ENCODE assay signal across 9 cellular contexts in the genomic region with DNA sequence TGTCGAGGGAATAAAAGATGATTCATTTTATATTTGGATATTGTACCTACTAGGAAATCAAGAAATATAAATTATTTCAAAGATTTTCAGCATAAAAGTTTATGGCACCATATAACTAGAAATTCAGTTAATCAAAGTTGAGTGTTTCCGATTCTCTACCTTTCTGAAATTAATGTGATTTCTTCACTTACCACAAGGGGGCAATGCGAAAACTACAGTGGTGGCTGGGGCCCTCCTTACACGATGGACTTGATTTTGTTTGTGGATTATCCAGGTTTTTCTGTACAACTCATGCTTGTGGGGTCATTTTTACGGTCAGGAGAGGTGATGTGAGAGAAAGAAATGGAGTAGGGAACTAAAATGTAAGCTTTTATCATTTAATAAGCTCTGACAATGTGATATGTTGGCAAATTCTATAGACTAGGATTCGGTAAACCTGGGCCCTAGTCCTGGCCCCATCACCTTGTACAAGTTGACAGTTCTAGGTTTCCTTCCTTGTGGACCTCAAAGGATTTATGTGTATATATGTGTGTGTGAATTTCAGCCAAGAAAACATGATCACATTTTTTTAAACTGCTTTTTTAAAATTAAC. TPM values are rescaled to one million over a fixed set of nuclear protein-coding genes. Genes with fewer than 3 reads are reported as not detected.
DNase-seq lines count a peak whose midpoint lies in the region; ATAC-seq, FAIRE-seq and TF ChIP-seq lines count a peak whose summit lies in the region.
"Had no signal": no experiment of that assay in that cellular context is flagged by ENCODE, and none has a peak within 500 bp of the region (broad histone marks: within the 10 kb centered on the region; RNA-seq: fewer than 3 reads in every experiment).

No MANE protein-coding gene starts in this region.

- peak overlapping the region; percentile 53; the same call in 1 of the 2 replicates for H2AFZ ChIP-seq in K562 (ENCODE audit: low read depth, low read length)

- H3K4me3 Mint-ChIP-seq in activated CD4-positive, alpha-beta T cell treated with anti-CD3 and anti-CD28 coated beads for 36 hours: no peak overlapping the region

- WGBS in K562 (ENCODE audit: insufficient coverage, low coverage, missing lambda C conversion rate): 46% methylated on average over 6 of the region's 6 CpGs

- no peaks in the 10 kb centered on the region for H3K9me1 ChIP-seq in K562 (ENCODE audit: control insufficient read depth, insufficient read depth, low read length)

- TF ChIP-seq EP300 in K562 (IDR thresholded peaks at IDR 0.05; ENCODE audit: low read length): no peak

- no peaks in the 10 kb centered on the region for H3K4me1 Mint-ChIP-seq in activated CD4-positive, alpha-beta T cell treated with anti-CD3 and anti-CD28 coated beads for 36 hours

- CTCF ChIA-PET in activated CD4-positive, alpha-beta T cell treated with anti-CD3 and anti-CD28 coated beads for 36 hours (lab: Charles Lee): interaction anchor here (0.6 to 2.4 kb wide), 13 partner anchors 8 to 387 kb away, joined by 3 to 9 read pairs (median 4); no protein-coding TSS in a partner anchor
- CTCF ChIA-PET in K562 (lab: Yijun Ruan, JAX; ENCODE audit: low intra/inter-chr PET ratio): interaction anchor here (0.7 kb wide), 2 partner anchors 237 to 326 kb away, joined by 3 read pairs; no protein-coding TSS in a partner anchor

- intact Hi-C loops in activated CD4-positive, alpha-beta T cell treated with anti-CD3 and anti-CD28 coated beads for 36 hours (cut with DNase I, micrococcal nuclease): no loop called here
- intact Hi-C loops in K562 (cut with micrococcal nuclease) (loop anchor here (10.0 kb wide), 1 partner anchor 446 kb away; no protein-coding TSS in a partner anchor), posterior vena cava (cut with DNase I) (loop anchor here in 1 of 2 donors (5.0 kb wide), 1 partner anchor 176 kb away; no protein-coding TSS in a partner anchor), vagina (cut with DNase I) (no loop called here)

- POLR2A ChIA-PET in activated CD4-positive, alpha-beta T cell treated with anti-CD3 and anti-CD28 coated beads for 36 hours (lab: Charles Lee): no interaction called here
- POLR2A ChIA-PET in K562 (lab: Yijun Ruan, JAX): interaction anchor here (1.4 kb wide), 1 partner anchor 9 kb away, joined by 4 read pairs; no protein-coding TSS in a partner anchor

- no TSS peak for BruUV-seq in K562 (replicated peaks; lab: Mats Ljungman, UMichigan)

- H3K9me3 Mint-ChIP-seq in activated CD4-positive, alpha-beta T cell treated with anti-CD3 and anti-CD28 coated beads for 36 hours (ENCODE audit: low read depth): peaks cover 5% of the 10 kb centered on the region

- H3K4me1 ChIP-seq in K562 (replicated peaks in 1 of 2; ENCODE audit: control insufficient read depth in 2 of 2, insufficient read depth in 2 of 2, low read length in 2 of 2) (peaks cover 0 to 7% of the 10 kb centered on the region in 2 experiments; a peak in 2 of 5 replicates), neutrophil (ENCODE audit: control insufficient read depth in 1 of 2, insufficient read depth in 1 of 2, low read depth in 1 of 2, low read length in 1 of 2) (no peaks in the 10 kb centered on the region), vagina (no peaks in the 10 kb centered on the region)

- in situ Hi-C loops in K562 (cut with MboI): no loop called here

- H3K9me3 ChIP-seq in K562 (replicated peaks; ENCODE audit: control insufficient read depth, insufficient read depth, low read depth, low read length): peaks cover 10% of the 10 kb centered on the region
- no peaks in the 10 kb centered on the region for H3K9me3 ChIP-seq in neutrophil
- no peaks in the 10 kb centered on the region for H3K9me3 ChIP-seq in vagina

- peak; percentile 21 for DNase-seq in activated CD4-positive, alpha-beta T cell treated with anti-CD3 and anti-CD28 coated beads for 36 hours
- DNase-seq in activated CD4-positive, alpha-beta T cell treated with anti-CD3 and anti-CD28 coated beads, Interleukin-2, amount 50 U/mL, for 4 hours: no peak
- DNase-seq in HuH-7.5 (ENCODE audit: low spot score) (peak; percentile 13), K562 (ENCODE audit: extremely low read depth in 1 of 4, low spot score in 3 of 4) (peak; percentile 51 to 65 (median 58)), posterior vena cava (ENCODE audit: low spot score) (no peak), vagina (ENCODE audit: extremely low spot score in 2 of 2) (no peak), NCI-H1930 (lab: John Stamatoyannopoulos, UW) (no peak)

- H3K27me3 Mint-ChIP-seq in activated CD4-positive, alpha-beta T cell treated with anti-CD3 and anti-CD28 coated beads for 36 hours: peaks cover 8% of the 10 kb centered on the region

- peak; percentile 51 for ATAC-seq in activated CD4-positive, alpha-beta T cell treated with anti-CD3 and anti-CD28 coated beads for 36 hours
- ATAC-seq in K562: peak; percentile 80

- no peak overlapping the region for H3K4me2 ChIP-seq in K562 (ENCODE audit: insufficient read depth, low read length)

- TF ChIP-seq POLR2A in K562 (conservative IDR thresholded peaks at IDR 0.05) (no peak), vagina (IDR thresholded peaks at IDR 0.05) (no peak)

- H4K20me1 ChIP-seq in K562 (replicated peaks; ENCODE audit: control insufficient read depth, insufficient read depth, low read length): no peaks in the 10 kb centered on the region

- H3K36me3 ChIP-seq in K562 (ENCODE audit: control insufficient read depth, insufficient read depth, low read length) (no peaks in the 10 kb centered on the region), neutrophil (no peaks in the 10 kb centered on the region), vagina (no peaks in the 10 kb centered on the region)

- TF ChIP-seq RAD21 in K562 (CRISPR knock-in tag; conservative IDR thresholded peaks at IDR 0.05 in 1 of 2, IDR thresholded peaks at IDR 0.05 in 1 of 2): peak in 1 of 2 experiments; percentile 70; a peak in 2 of 4 replicates

- no peak overlapping the region for H3K27ac ChIP-seq in K562 (ENCODE audit: extremely low read depth, low read depth, low read length)
- H3K27ac ChIP-seq in neutrophil: no peak overlapping the region
- no peak overlapping the region for H3K27ac ChIP-seq in vagina
- H3K27ac ChIP-seq: skin epidermis had no signal

- TF ChIP-seq CTCF in K562 (IDR thresholded peaks at IDR 0.05 in 2 of 3, conservative IDR thresholded peaks at IDR 0.05 in 1 of 3; ENCODE audit: insufficient read depth in 2 of 3, low read depth in 1 of 3, low read length in 3 of 3) (peak; percentile 54 to 68 (median 67)), neutrophil (IDR thresholded peaks at IDR 0.05) (peak; percentile 48), vagina (IDR thresholded peaks at IDR 0.05) (no peak)

- no peaks in the 10 kb centered on the region for H3K79me2 ChIP-seq in K562 (ENCODE audit: control insufficient read depth, insufficient read depth, low read length)

- H3K27ac Mint-ChIP-seq in activated CD4-positive, alpha-beta T cell treated with anti-CD3 and anti-CD28 coated beads for 36 hours: no peak overlapping the region

- H3K27me3 ChIP-seq in K562 (ENCODE audit: control insufficient read depth in 2 of 2, insufficient read depth in 2 of 2, low read length in 2 of 2) (no peaks in the 10 kb centered on the region), neutrophil (no peaks in the 10 kb centered on the region), vagina (no peaks in the 10 kb centered on the region)

- peak; percentile 83 for FAIRE-seq in K562 (lab: Jason Lieb, UNC)

- peaks cover 7% of the 10 kb centered on the region for H3K36me3 Mint-ChIP-seq in activated CD4-positive, alpha-beta T cell treated with anti-CD3 and anti-CD28 coated beads for 36 hours (ENCODE audit: low read depth)

- H3K9ac ChIP-seq in K562 (ENCODE audit: insufficient read depth in 1 of 2, low read depth in 2 of 2, low read length in 2 of 2): no peak overlapping the region

- no peak overlapping the region for H3K4me3 ChIP-seq in K562
- no peak overlapping the region for H3K4me3 ChIP-seq in neutrophil (ENCODE audit: low read depth in 1 of 2, low read length in 1 of 2)
- H3K4me3 ChIP-seq in vagina: no peak overlapping the region
- H3K4me3 ChIP-seq: skin epidermis had no signal

RNA-seq across cellular contexts. Expression of gene G6PC2, which starts 47.6 kb away (rescaled TPM):
- not detected for total RNA-seq in activated CD4-positive, alpha-beta T cell treated with anti-CD3 and anti-CD28 coated beads for 36 hours
- total RNA-seq in K562 (2011; cell fraction: chromatin; rRNA removed; ENCODE audit: low replicate concordance): not detected in 2 replicates
- not detected in 2 replicates for total RNA-seq in K562 (2011; cell fraction: nucleolus; rRNA removed)
- total RNA-seq in K562 (2011; cell fraction: nucleoplasm; rRNA removed): 0.15 TPM in 1 of 2 replicates, not detected in the other
- total RNA-seq in K562 (2014; rRNA removed) (not detected in 2 replicates), K562 (2014; rRNA removed; fragmentation: Illumina TruSeq; extraction: Trizol) (not detected in 2 replicates), K562 (2015; rRNA removed; fragmentation: Illumina TruSeq; extraction: Trizol) (not detected in 2 replicates), K562 (2021) (0.13 TPM in 1 of 2 replicates, not detected in the other), posterior vena cava (under 1 TPM in 1 of 2 donors, not detected in 1; 0.14 TPM), vagina (not detected)
- polyA plus RNA-seq in K562 (2011; rRNA removed) (0.07 and 0.15 TPM in 2 replicates), K562 (2014; fragmentation: Illumina TruSeq; extraction: Trizol) (not detected in 2 replicates), K562 (2014; fragmentation: Nextera tagmentation; extraction: Ambion mirVana) (under 1 TPM in 1 of 2 experiments, not detected in 1; 0.03 TPM), K562 (2014; rRNA removed) (not detected in 2 replicates)
- 0.01 and 0.06 TPM in 2 replicates for polyA plus RNA-seq in K562 (2011; cell fraction: cytosol; rRNA removed)
- polyA plus RNA-seq in K562 (2011; cell fraction: nucleus; rRNA removed): 0.10 and 0.20 TPM in 2 replicates
- not detected in 2 replicates for polyA plus RNA-seq in K562 (2012)
- polyA minus RNA-seq in K562 (2011; rRNA and poly(A)+ RNA removed): 0.06 and 0.21 TPM in 2 replicates
- not detected in 2 replicates for polyA minus RNA-seq in K562 (2011; cell fraction: cytosol; rRNA and poly(A)+ RNA removed)
- polyA minus RNA-seq in K562 (2011; cell fraction: nucleus; rRNA and poly(A)+ RNA removed): not detected in 2 replicates

RNA-seq across cellular contexts. Expression of gene SPC25, which starts 58.5 kb away (rescaled TPM):
- total RNA-seq in activated CD4-positive, alpha-beta T cell treated with anti-CD3 and anti-CD28 coated beads for 36 hours: 10 to 100 TPM; 33.7 to 38.4 TPM
- total RNA-seq in K562 (2011; cell fraction: chromatin; rRNA removed; ENCODE audit: low replicate concordance): 17.6 and 59.0 TPM in 2 replicates
- total RNA-seq in K562 (2011; cell fraction: nucleolus; rRNA removed): 12.3 and 16.8 TPM in 2 replicates
- total RNA-seq in K562 (2011; cell fraction: nucleoplasm; rRNA removed): 37.6 and 46.6 TPM in 2 replicates
- total RNA-seq in K562 (2014; rRNA removed): 44.8 and 54.5 TPM in 2 replicates
- 56.5 and 66.3 TPM in 2 replicates for total RNA-seq in K562 (2014; rRNA removed; fragmentation: Illumina TruSeq; extraction: Trizol)
- 57.9 and 67.0 TPM in 2 replicates for total RNA-seq in K562 (2015; rRNA removed; fragmentation: Illumina TruSeq; extraction: Trizol)
- total RNA-seq in K562 (2021): 53.4 and 62.3 TPM in 2 replicates
- polyA plus RNA-seq in K562 (2011; rRNA removed): 59.9 and 77.4 TPM in 2 replicates
- 19.9 and 53.0 TPM in 2 replicates for polyA plus RNA-seq in K562 (2011; cell fraction: cytosol; rRNA removed)
- polyA plus RNA-seq in K562 (2011; cell fraction: nucleus; rRNA removed): 11.0 and 17.5 TPM in 2 replicates
- polyA plus RNA-seq in K562 (2012): 79.4 and 84.3 TPM in 2 replicates
- 69.7 and 75.0 TPM in 2 replicates for polyA plus RNA-seq in K562 (2014; fragmentation: Illumina TruSeq; extraction: Trizol)
- polyA plus RNA-seq in K562 (2014; fragmentation: Nextera tagmentation; extraction: Ambion mirVana): 100 to 1,000 TPM in 1 of 2 experiments, 10 to 100 TPM in 1; 87.6 to 100 TPM
- 60.9 and 76.0 TPM in 2 replicates for polyA plus RNA-seq in K562 (2014; rRNA removed)
- 40.2 and 40.5 TPM in 2 replicates for polyA minus RNA-seq in K562 (2011; rRNA and poly(A)+ RNA removed)
- polyA minus RNA-seq in K562 (2011; cell fraction: cytosol; rRNA and poly(A)+ RNA removed): 16.4 and 21.9 TPM in 2 replicates
- 26.8 and 42.2 TPM in 2 replicates for polyA minus RNA-seq in K562 (2011; cell fraction: nucleus; rRNA and poly(A)+ RNA removed)
- under 1 TPM in 1 of 2 donors, not detected in 1; 0.42 TPM for total RNA-seq in posterior vena cava
- total RNA-seq in vagina: not detected

Comparison
In these comparisons a context has a peak if more than half of its experiments do, and no peak if none do; other contexts are left out.
1. DNase-seq: peak in activated CD4-positive, alpha-beta T cell treated with anti-CD3 and anti-CD28 coated beads for 36 hours (single experiment), HuH-7.5 (single experiment) and K562 (4 of 4); none in activated CD4-positive, alpha-beta T cell treated with anti-CD3 and anti-CD28 coated beads, Interleukin-2, amount 50 U/mL, for 4 hours (0 of 2), posterior vena cava (single experiment), vagina (0 of 2) and NCI-H1930 (0 of 2).
2. CTCF ChIP-seq: peak in K562 (3 of 3) and neutrophil (single experiment); none in vagina (0 of 3).